ENCODE assay signal across 1 cellular context in the genomic region with DNA sequence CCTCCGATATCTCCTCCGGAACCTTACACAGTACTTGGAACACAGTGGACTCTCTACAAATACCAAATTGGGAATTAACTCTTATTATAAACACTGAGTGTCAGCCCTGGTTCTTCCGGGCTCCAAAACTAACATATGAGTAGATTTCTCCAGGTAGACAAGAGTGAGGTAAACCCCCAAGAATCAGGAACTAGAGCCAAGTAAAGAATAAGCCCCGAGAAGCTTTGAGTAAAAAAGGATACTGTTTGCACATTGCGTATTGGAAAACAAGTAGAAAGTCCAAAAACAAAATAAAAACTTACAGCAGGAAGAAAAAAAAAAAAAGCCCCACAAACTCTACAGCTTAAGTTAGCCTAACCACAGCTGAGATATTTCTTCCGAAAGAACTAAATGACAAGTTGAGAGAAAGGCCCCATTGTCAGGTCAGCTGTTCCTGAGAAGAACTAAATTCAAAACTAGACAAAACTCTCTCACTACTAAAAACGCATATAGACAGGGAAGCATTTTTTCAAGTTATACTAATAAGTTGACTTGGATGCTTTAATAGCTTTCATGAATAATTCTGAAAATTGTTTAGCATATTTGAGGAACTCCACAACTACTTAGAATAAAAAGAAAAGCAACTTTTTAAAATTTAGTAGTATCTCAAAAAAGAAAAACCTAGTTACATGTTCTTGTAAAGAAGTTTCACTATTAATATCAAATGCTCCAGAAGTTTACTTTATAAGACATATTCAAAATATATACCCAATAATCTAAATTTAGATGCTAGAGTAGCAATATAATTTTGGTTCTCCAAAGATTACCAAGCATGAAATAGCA.
TF ChIP-seq lines count a peak whose summit lies in the region.

No MANE protein-coding gene starts in this region.

TF ChIP-seq in GM12878, 131 proteins besides CTCF, POLR2A, EP300 and RAD21 (continued from another document and continues in another):
- TF ChIP-seq, protein P1, sequence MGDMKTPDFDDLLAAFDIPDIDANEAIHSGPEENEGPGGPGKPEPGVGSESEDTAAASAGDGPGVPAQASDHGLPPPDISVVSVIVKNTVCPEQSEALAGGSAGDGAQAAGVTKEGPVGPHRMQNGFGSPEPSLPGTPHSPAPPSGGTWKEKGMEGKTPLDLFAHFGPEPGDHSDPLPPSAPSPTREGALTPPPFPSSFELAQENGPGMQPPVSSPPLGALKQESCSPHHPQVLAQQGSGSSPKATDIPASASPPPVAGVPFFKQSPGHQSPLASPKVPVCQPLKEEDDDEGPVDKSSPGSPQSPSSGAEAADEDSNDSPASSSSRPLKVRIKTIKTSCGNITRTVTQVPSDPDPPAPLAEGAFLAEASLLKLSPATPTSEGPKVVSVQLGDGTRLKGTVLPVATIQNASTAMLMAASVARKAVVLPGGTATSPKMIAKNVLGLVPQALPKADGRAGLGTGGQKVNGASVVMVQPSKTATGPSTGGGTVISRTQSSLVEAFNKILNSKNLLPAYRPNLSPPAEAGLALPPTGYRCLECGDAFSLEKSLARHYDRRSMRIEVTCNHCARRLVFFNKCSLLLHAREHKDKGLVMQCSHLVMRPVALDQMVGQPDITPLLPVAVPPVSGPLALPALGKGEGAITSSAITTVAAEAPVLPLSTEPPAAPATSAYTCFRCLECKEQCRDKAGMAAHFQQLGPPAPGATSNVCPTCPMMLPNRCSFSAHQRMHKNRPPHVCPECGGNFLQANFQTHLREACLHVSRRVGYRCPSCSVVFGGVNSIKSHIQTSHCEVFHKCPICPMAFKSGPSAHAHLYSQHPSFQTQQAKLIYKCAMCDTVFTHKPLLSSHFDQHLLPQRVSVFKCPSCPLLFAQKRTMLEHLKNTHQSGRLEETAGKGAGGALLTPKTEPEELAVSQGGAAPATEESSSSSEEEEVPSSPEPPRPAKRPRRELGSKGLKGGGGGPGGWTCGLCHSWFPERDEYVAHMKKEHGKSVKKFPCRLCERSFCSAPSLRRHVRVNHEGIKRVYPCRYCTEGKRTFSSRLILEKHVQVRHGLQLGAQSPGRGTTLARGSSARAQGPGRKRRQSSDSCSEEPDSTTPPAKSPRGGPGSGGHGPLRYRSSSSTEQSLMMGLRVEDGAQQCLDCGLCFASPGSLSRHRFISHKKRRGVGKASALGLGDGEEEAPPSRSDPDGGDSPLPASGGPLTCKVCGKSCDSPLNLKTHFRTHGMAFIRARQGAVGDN (IDR thresholded peaks at IDR 0.05), result no peak
- TF ChIP-seq, protein P2, sequence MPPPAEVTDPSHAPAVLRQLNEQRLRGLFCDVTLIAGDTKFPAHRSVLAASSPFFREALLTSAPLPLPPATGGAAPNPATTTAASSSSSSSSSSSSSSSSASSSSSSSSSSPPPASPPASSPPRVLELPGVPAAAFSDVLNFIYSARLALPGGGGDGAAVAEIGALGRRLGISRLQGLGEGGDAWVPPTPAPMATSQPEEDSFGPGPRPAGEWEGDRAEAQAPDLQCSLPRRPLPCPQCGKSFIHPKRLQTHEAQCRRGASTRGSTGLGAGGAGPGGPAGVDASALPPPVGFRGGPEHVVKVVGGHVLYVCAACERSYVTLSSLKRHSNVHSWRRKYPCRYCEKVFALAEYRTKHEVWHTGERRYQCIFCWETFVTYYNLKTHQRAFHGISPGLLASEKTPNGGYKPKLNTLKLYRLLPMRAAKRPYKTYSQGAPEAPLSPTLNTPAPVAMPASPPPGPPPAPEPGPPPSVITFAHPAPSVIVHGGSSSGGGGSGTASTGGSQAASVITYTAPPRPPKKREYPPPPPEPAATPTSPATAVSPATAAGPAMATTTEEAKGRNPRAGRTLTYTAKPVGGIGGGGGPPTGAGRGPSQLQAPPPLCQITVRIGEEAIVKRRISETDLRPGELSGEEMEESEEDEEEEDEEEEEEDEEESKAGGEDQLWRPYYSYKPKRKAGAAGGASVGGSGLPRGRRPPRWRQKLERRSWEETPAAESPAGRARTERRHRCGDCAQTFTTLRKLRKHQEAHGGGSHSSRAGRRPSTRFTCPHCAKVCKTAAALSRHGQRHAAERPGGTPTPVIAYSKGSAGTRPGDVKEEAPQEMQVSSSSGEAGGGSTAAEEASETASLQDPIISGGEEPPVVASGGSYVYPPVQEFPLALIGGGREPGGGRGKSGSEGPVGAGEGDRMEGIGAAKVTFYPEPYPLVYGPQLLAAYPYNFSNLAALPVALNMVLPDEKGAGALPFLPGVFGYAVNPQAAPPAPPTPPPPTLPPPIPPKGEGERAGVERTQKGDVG (CRISPR knock-in tag; IDR thresholded peaks at IDR 0.05), result no peak
- TF ChIP-seq KAT2A (conservative IDR thresholded peaks at IDR 0.05; ENCODE audit: control insufficient read depth, low read depth, low read length) (no peak), SMAD1 (IDR thresholded peaks at IDR 0.05; ENCODE audit: low read depth, partially characterized antibody) (no peak), FOXM1 (IDR thresholded peaks at IDR 0.05; ENCODE audit: low read depth, low read length) (peak; percentile 84; the same call in 1 of the 2 replicates), MTA2 (IDR thresholded peaks at IDR 0.05; ENCODE audit: low read depth) (peak; percentile 65), FOXK2 (IDR thresholded peaks at IDR 0.05) (no peak), JUNB (IDR thresholded peaks at IDR 0.05) (peak; percentile 94), BACH1 (IDR thresholded peaks at IDR 0.05; ENCODE audit: borderline replicate concordance) (no peak), TBL1XR1 (IDR thresholded peaks at IDR 0.05; ENCODE audit: low read depth, low read length) (peak; percentile 54; the same call in 1 of the 2 replicates), RELA (IDR thresholded peaks at IDR 0.05; ENCODE audit: borderline replicate concordance, partially characterized antibody) (no peak), RCOR1 (conservative IDR thresholded peaks at IDR 0.05; ENCODE audit: low read depth, low read length) (no peak), ZNF24 (IDR thresholded peaks at IDR 0.05) (peak; percentile 17; the same call in 1 of the 2 replicates), RUNX3 (IDR thresholded peaks at IDR 0.05; ENCODE audit: low read length) (peak; percentile 94), NFIC (IDR thresholded peaks at IDR 0.05; ENCODE audit: low read depth, low read length) (peak; percentile 92), FOS (IDR thresholded peaks at IDR 0.05; ENCODE audit: borderline replicate concordance, extremely low read depth, insufficient read length) (no peak), IKZF2 (IDR thresholded peaks at IDR 0.05) (peak; percentile 50 to 59), ATF7 (IDR thresholded peaks at IDR 0.05; ENCODE audit: low read depth) (peak; percentile 83), NRF1 (conservative IDR thresholded peaks at IDR 0.05; ENCODE audit: low read depth, low read length) (no peak), DPF2 (IDR thresholded peaks at IDR 0.05) (no peak), CBX5 (IDR thresholded peaks at IDR 0.05; ENCODE audit: low read depth) (0 out of 2 replicates have a peak, but pooled peaks have one; percentile 25)
- TF ChIP-seq, protein P3, sequence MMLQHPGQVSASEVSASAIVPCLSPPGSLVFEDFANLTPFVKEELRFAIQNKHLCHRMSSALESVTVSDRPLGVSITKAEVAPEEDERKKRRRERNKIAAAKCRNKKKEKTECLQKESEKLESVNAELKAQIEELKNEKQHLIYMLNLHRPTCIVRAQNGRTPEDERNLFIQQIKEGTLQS (IDR thresholded peaks at IDR 0.05; ENCODE audit: borderline replicate concordance, extremely low read depth, low read depth, low read length), result no peak
- TF ChIP-seq, protein P4, sequence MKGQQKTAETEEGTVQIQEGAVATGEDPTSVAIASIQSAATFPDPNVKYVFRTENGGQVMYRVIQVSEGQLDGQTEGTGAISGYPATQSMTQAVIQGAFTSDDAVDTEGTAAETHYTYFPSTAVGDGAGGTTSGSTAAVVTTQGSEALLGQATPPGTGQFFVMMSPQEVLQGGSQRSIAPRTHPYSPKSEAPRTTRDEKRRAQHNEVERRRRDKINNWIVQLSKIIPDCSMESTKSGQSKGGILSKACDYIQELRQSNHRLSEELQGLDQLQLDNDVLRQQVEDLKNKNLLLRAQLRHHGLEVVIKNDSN (IDR thresholded peaks at IDR 0.05; ENCODE audit: borderline replicate concordance, extremely low read length, insufficient read depth, low read depth, low read length), result no peak
- TF ChIP-seq, protein P5, sequence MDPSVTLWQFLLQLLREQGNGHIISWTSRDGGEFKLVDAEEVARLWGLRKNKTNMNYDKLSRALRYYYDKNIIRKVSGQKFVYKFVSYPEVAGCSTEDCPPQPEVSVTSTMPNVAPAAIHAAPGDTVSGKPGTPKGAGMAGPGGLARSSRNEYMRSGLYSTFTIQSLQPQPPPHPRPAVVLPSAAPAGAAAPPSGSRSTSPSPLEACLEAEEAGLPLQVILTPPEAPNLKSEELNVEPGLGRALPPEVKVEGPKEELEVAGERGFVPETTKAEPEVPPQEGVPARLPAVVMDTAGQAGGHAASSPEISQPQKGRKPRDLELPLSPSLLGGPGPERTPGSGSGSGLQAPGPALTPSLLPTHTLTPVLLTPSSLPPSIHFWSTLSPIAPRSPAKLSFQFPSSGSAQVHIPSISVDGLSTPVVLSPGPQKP (IDR thresholded peaks at IDR 0.05; ENCODE audit: low read depth, low read length), result no peak
- TF ChIP-seq, protein P6, sequence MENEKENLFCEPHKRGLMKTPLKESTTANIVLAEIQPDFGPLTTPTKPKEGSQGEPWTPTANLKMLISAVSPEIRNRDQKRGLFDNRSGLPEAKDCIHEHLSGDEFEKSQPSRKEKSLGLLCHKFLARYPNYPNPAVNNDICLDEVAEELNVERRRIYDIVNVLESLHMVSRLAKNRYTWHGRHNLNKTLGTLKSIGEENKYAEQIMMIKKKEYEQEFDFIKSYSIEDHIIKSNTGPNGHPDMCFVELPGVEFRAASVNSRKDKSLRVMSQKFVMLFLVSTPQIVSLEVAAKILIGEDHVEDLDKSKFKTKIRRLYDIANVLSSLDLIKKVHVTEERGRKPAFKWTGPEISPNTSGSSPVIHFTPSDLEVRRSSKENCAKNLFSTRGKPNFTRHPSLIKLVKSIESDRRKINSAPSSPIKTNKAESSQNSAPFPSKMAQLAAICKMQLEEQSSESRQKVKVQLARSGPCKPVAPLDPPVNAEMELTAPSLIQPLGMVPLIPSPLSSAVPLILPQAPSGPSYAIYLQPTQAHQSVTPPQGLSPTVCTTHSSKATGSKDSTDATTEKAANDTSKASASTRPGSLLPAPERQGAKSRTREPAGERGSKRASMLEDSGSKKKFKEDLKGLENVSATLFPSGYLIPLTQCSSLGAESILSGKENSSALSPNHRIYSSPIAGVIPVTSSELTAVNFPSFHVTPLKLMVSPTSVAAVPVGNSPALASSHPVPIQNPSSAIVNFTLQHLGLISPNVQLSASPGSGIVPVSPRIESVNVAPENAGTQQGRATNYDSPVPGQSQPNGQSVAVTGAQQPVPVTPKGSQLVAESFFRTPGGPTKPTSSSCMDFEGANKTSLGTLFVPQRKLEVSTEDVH (IDR thresholded peaks at IDR 0.05; ENCODE audit: low read depth, partially characterized antibody), result no peak
- TF ChIP-seq, protein P7, sequence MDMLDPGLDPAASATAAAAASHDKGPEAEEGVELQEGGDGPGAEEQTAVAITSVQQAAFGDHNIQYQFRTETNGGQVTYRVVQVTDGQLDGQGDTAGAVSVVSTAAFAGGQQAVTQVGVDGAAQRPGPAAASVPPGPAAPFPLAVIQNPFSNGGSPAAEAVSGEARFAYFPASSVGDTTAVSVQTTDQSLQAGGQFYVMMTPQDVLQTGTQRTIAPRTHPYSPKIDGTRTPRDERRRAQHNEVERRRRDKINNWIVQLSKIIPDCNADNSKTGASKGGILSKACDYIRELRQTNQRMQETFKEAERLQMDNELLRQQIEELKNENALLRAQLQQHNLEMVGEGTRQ (IDR thresholded peaks at IDR 0.05; ENCODE audit: borderline replicate concordance, low read depth, low read length), result no peak; the same call in 1 of the 2 replicates
- TF ChIP-seq, protein P8, sequence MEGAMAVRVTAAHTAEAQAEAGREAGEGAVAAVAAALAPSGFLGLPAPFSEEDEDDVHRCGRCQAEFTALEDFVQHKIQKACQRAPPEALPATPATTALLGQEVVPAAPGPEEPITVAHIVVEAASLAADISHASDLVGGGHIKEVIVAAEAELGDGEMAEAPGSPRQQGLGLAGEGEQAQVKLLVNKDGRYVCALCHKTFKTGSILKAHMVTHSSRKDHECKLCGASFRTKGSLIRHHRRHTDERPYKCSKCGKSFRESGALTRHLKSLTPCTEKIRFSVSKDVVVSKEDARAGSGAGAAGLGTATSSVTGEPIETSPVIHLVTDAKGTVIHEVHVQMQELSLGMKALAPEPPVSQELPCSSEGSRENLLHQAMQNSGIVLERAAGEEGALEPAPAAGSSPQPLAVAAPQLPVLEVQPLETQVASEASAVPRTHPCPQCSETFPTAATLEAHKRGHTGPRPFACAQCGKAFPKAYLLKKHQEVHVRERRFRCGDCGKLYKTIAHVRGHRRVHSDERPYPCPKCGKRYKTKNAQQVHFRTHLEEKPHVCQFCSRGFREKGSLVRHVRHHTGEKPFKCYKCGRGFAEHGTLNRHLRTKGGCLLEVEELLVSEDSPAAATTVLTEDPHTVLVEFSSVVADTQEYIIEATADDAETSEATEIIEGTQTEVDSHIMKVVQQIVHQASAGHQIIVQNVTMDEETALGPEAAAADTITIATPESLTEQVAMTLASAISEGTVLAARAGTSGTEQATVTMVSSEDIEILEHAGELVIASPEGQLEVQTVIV (IDR thresholded peaks at IDR 0.05; ENCODE audit: borderline replicate concordance, partially characterized antibody), result no peak
- TF ChIP-seq, protein P9, sequence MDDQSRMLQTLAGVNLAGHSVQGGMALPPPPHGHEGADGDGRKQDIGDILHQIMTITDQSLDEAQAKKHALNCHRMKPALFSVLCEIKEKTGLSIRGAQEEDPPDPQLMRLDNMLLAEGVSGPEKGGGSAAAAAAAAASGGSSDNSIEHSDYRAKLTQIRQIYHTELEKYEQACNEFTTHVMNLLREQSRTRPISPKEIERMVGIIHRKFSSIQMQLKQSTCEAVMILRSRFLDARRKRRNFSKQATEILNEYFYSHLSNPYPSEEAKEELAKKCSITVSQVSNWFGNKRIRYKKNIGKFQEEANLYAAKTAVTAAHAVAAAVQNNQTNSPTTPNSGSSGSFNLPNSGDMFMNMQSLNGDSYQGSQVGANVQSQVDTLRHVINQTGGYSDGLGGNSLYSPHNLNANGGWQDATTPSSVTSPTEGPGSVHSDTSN (IDR thresholded peaks at IDR 0.05; ENCODE audit: insufficient replicate concordance, low read depth, low read length), result peak; percentile 11
- TF ChIP-seq, protein P10, sequence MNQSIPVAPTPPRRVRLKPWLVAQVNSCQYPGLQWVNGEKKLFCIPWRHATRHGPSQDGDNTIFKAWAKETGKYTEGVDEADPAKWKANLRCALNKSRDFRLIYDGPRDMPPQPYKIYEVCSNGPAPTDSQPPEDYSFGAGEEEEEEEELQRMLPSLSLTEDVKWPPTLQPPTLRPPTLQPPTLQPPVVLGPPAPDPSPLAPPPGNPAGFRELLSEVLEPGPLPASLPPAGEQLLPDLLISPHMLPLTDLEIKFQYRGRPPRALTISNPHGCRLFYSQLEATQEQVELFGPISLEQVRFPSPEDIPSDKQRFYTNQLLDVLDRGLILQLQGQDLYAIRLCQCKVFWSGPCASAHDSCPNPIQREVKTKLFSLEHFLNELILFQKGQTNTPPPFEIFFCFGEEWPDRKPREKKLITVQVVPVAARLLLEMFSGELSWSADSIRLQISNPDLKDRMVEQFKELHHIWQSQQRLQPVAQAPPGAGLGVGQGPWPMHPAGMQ (IDR thresholded peaks at IDR 0.05; ENCODE audit: borderline replicate concordance), result peak; percentile 21; the same call in 1 of the 2 replicates
- TF ChIP-seq, protein P11, sequence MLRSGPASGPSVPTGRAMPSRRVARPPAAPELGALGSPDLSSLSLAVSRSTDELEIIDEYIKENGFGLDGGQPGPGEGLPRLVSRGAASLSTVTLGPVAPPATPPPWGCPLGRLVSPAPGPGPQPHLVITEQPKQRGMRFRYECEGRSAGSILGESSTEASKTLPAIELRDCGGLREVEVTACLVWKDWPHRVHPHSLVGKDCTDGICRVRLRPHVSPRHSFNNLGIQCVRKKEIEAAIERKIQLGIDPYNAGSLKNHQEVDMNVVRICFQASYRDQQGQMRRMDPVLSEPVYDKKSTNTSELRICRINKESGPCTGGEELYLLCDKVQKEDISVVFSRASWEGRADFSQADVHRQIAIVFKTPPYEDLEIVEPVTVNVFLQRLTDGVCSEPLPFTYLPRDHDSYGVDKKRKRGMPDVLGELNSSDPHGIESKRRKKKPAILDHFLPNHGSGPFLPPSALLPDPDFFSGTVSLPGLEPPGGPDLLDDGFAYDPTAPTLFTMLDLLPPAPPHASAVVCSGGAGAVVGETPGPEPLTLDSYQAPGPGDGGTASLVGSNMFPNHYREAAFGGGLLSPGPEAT (IDR thresholded peaks at IDR 0.05; ENCODE audit: low read depth), result peak; percentile 76; the same call in 1 of the 2 replicates
